ENCODE assay signal across 24 cellular contexts in the genomic region with DNA sequence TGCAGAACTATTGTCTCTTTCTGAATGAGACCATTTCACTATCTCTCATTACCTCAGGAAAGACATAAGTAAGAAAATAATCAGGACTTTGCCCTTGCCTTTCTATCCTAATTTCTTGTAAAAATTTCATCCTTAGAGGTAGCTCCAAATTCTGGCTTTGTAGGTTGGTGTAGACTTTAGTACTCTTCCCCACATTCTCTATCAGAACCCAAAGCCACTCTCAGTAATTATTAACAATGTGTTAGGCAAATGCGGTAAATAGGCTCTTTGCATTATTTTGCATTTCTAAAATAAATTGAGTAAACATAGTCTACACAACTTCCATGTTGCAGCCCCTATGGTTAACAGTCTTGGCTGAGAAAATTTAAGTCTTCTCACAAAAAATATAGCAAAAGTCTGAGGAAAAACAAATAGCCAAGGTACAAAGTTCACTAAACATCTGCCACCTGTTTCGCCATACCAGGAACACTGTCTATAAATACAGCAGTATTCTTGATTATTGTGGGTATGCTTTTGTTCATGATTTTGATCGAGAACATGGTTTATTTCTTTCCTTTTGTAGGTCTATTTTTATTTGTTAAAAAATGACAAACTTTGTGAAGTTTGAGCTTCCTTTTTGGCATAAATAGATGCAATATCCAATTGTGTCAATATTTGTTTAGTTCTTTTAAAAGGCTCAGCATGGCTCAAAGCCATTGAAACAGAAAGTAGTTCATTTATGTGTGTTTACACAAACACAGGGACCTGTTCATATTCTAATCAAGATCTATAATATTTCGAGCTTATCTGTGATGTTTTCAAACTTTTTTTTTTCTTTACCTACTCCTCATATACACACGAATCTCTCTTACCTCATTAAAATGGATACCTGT.
DNase-seq lines count a peak whose midpoint lies in the region; ATAC-seq and TF ChIP-seq lines count a peak whose summit lies in the region.
"Had no signal": no experiment of that assay in that cellular context is flagged by ENCODE, and none has a peak within 500 bp of the region (broad histone marks: within the 10 kb centered on the region; RNA-seq: fewer than 3 reads in every experiment).

No MANE protein-coding gene starts in this region.

- no peaks in the 10 kb centered on the region for H3K27me3 ChIP-seq in MM.1S (replicated peaks; ENCODE audit: insufficient read depth, low read length)
- H3K27me3 ChIP-seq in colonic mucosa, result no peaks in the 10 kb centered on the region
- H3K27me3 ChIP-seq: esophagus squamous epithelium, heart right ventricle, sigmoid colon had no signal

- H3K9ac ChIP-seq in MM.1S (ENCODE audit: low read length) (no peak overlapping the region), colonic mucosa (ENCODE audit: low read depth in 2 of 2, low read length in 2 of 2) (no peak overlapping the region)

- H3K4me2 ChIP-seq in MM.1S (ENCODE audit: low read depth, low read length), result peak overlapping the region; percentile 37

- H3K4me3 Mint-ChIP-seq in progenitor cell of endocrine pancreas (ENCODE audit: low read depth), result no peak overlapping the region
- H3K4me3 Mint-ChIP-seq: activated CD4-positive, alpha-beta memory T cell treated with anti-CD3 and anti-CD28 coated beads, Interleukin-2, amount 10 ng/mL, durations not matched to agents 7 days and 5 days; activated T-helper 17 cell treated with anti-CD3 and anti-CD28 coated beads, Interleukin-2, amount 50 U/mL, for 72 hours; memory B cell had no signal

- no peaks in the 10 kb centered on the region for H3F3A ChIP-seq in MM.1S (ENCODE audit: insufficient read depth, low read length)

- H3K79me2 ChIP-seq in MM.1S (ENCODE audit: low read length), result no peaks in the 10 kb centered on the region

- intact Hi-C loops in colonic mucosa (cut with DNase I), result no loop called here

- H3K9me3 ChIP-seq in MM.1S (replicated peaks; ENCODE audit: insufficient read depth, low read length) (no peaks in the 10 kb centered on the region; the same call in 1 of the 2 replicates), colonic mucosa (no peaks in the 10 kb centered on the region)
- H3K9me3 ChIP-seq: esophagus squamous epithelium, HAP-1, sigmoid colon had no signal

- H3K27me3 Mint-ChIP-seq in progenitor cell of endocrine pancreas, result no peaks in the 10 kb centered on the region
- H3K27me3 Mint-ChIP-seq: activated CD4-positive, alpha-beta memory T cell treated with anti-CD3 and anti-CD28 coated beads, Interleukin-2, amount 10 ng/mL, durations not matched to agents 7 days and 5 days; activated T-helper 17 cell treated with anti-CD3 and anti-CD28 coated beads, Interleukin-2, amount 50 U/mL, for 72 hours; memory B cell had no signal

- TF ChIP-seq CTCF in GM12865 (IDR thresholded peaks at IDR 0.05; ENCODE audit: insufficient read depth, low read depth, low read length, missing control alignments), result no peak
- no peak for TF ChIP-seq CTCF in MM.1S (IDR thresholded peaks at IDR 0.05; ENCODE audit: low read length)
- TF ChIP-seq CTCF in colonic mucosa (IDR thresholded peaks at IDR 0.05), result no peak
- TF ChIP-seq CTCF in progenitor cell of endocrine pancreas (IDR thresholded peaks at IDR 0.05; ENCODE audit: unreplicated experiment), result no peak

- ATAC-seq in HG02852 (IDR thresholded peaks at IDR 0.05; ENCODE audit: unreplicated experiment), result no peak
- ATAC-seq: activated naive CD4-positive, alpha-beta T cell treated with anti-CD3 and anti-CD28 coated beads, Interleukin-2, amount 50 U/mL, for 72 hours; activated T-helper 17 cell treated with anti-CD3 and anti-CD28 coated beads, Interleukin-2, amount 50 U/mL, for 72 hours; heart right ventricle had no signal

- peak overlapping the region; percentile 53 for H2AFZ ChIP-seq in MM.1S (ENCODE audit: low read length)

- peak overlapping the region; percentile 41 for H3K27ac Mint-ChIP-seq in progenitor cell of endocrine pancreas
- H3K27ac Mint-ChIP-seq: activated CD4-positive, alpha-beta memory T cell treated with anti-CD3 and anti-CD28 coated beads, Interleukin-2, amount 10 ng/mL, durations not matched to agents 7 days and 5 days; activated naive CD4-positive, alpha-beta T cell treated with anti-CD3 and anti-CD28 coated beads, Interleukin-2, amount 50 U/mL, for 72 hours; activated T-helper 17 cell treated with anti-CD3 and anti-CD28 coated beads, Interleukin-2, amount 50 U/mL, for 72 hours; memory B cell had no signal

- H3K36me3 ChIP-seq in MM.1S (replicated peaks; ENCODE audit: insufficient read depth, low read length), result no peaks in the 10 kb centered on the region
- no peaks in the 10 kb centered on the region for H3K36me3 ChIP-seq in colonic mucosa
- H3K36me3 ChIP-seq: esophagus squamous epithelium, HAP-1, heart right ventricle, sigmoid colon had no signal

- no peaks in the 10 kb centered on the region for H4K20me1 ChIP-seq in MM.1S (ENCODE audit: insufficient read depth, low read length)

- H3K27ac ChIP-seq in MM.1S (ENCODE audit: low read length) (no peak overlapping the region), colonic mucosa (peak overlapping the region; percentile 4)
- H3K27ac ChIP-seq: esophagus squamous epithelium, heart right ventricle, RWPE1, sigmoid colon, SK-N-MC had no signal

- H3K9me2 ChIP-seq in MM.1S (replicated peaks; ENCODE audit: insufficient read depth, low read length), result no peaks in the 10 kb centered on the region

- no peak for DNase-seq in GM12865 (ENCODE audit: low read depth)
- DNase-seq in MM.1S, result no peak
- peak; percentile 19 for DNase-seq in colonic mucosa
- DNase-seq in progenitor cell of endocrine pancreas (ENCODE audit: low spot score, unreplicated experiment), result no peak
- DNase-seq in AG08395 (ENCODE audit: low spot score), result no peak
- DNase-seq in 8988T, result no peak
- DNase-seq: activated CD4-positive, alpha-beta memory T cell treated with anti-CD3 and anti-CD28 coated beads, Interleukin-2, amount 10 ng/mL, durations not matched to agents 7 days and 5 days; activated CD4-positive, CD25-positive, alpha-beta regulatory T cell treated with anti-CD3 and anti-CD28 coated beads, Interleukin-2, amount 50 U/mL, for 72 hours; anterior cingulate cortex; esophagus squamous epithelium; foreskin melanocyte; heart right ventricle; KBM-7; NCI-H187; posterior cingulate gyrus; sigmoid colon; stimulated activated naive CD4-positive, alpha-beta T cell had no signal

- no peaks in the 10 kb centered on the region for H3K9me3 Mint-ChIP-seq in progenitor cell of endocrine pancreas (ENCODE audit: low read depth)

- H3K4me3 ChIP-seq in GM12865 (ENCODE audit: low read depth, low read length) (peak overlapping the region; percentile 48), MM.1S (ENCODE audit: low read length) (no peak overlapping the region; the same call in 1 of the 2 replicates), colonic mucosa (no peak overlapping the region)
- H3K4me3 ChIP-seq: esophagus squamous epithelium, HAP-1, heart right ventricle, sigmoid colon, SK-N-MC had no signal

- peaks cover 16% of the 10 kb centered on the region for H3K4me1 Mint-ChIP-seq in progenitor cell of endocrine pancreas (ENCODE audit: low read depth)
- H3K4me1 Mint-ChIP-seq: activated CD4-positive, alpha-beta memory T cell treated with anti-CD3 and anti-CD28 coated beads, Interleukin-2, amount 10 ng/mL, durations not matched to agents 7 days and 5 days; activated T-helper 17 cell treated with anti-CD3 and anti-CD28 coated beads, Interleukin-2, amount 50 U/mL, for 72 hours; memory B cell had no signal

- H3K36me3 Mint-ChIP-seq in progenitor cell of endocrine pancreas (ENCODE audit: insufficient read depth), result no peaks in the 10 kb centered on the region
- H3K36me3 Mint-ChIP-seq: memory B cell had no signal

- H3K4me1 ChIP-seq in MM.1S (ENCODE audit: low read length) (no peaks in the 10 kb centered on the region), colonic mucosa (no peaks in the 10 kb centered on the region)
- H3K4me1 ChIP-seq: esophagus squamous epithelium, HAP-1, heart right ventricle, sigmoid colon had no signal
